ENCODE assay signal across 16 cellular contexts in genomic region chr7:132337450-132338080, GRCh38.
DNase-seq lines count a peak whose midpoint lies in the region; ATAC-seq, FAIRE-seq and TF ChIP-seq lines count a peak whose summit lies in the region.
"Had no signal": no experiment of that assay in that cellular context is flagged by ENCODE, and none has a peak within 500 bp of the region (broad histone marks: within the 10 kb centered on the region; RNA-seq: fewer than 3 reads in every experiment).

No MANE protein-coding gene starts in this region.

- ATAC-seq in GM23338 (no peak), HG02759 (IDR thresholded peaks at IDR 0.05; ENCODE audit: unreplicated experiment) (no peak)
- ATAC-seq: HCT116, HepG2 had no signal

- H3K4me2 ChIP-seq in GM23338 (no peak overlapping the region), endothelial cell of umbilical vein (ENCODE audit: insufficient read depth, low read length) (no peak overlapping the region)
- H3K4me2 ChIP-seq: BLaER1 treated with 17β-estradiol and CSF1 and Interleukin-3, amounts not matched to agents 10 nM and 100 nM had no signal

- no peak for TF ChIP-seq CTCF in GM23338 (conservative IDR thresholded peaks at IDR 0.05; ENCODE audit: low read depth in 2 of 2)
- no peak for TF ChIP-seq CTCF in endothelial cell of umbilical vein (IDR thresholded peaks at IDR 0.05; ENCODE audit: extremely low read depth in 1 of 2, insufficient read depth in 1 of 2, low read depth in 1 of 2, low read length in 2 of 2)
- TF ChIP-seq CTCF in progenitor cell of endocrine pancreas (IDR thresholded peaks at IDR 0.05; ENCODE audit: unreplicated experiment): no peak

- BruUV-seq in endothelial cell of umbilical vein (replicated peaks; lab: Mats Ljungman, UMichigan): no TSS peak

- H3K9ac ChIP-seq in endothelial cell of umbilical vein (replicated peaks; ENCODE audit: extremely low read depth, insufficient read depth, low read length) (no peak overlapping the region), mucosa of rectum (ENCODE audit: low read depth in 1 of 2, low read length in 2 of 2) (peak overlapping the region in 1 of 2 donors; percentile 7)
- H3K9ac ChIP-seq: BLaER1 treated with 17β-estradiol and CSF1 and Interleukin-3, amounts not matched to agents 10 nM and 100 nM had no signal

- no peaks in the 10 kb centered on the region; the same call in 2 of the 3 replicates for H3K4me1 Mint-ChIP-seq in GM23338
- no peaks in the 10 kb centered on the region for H3K4me1 Mint-ChIP-seq in progenitor cell of endocrine pancreas (ENCODE audit: low read depth)
- H3K4me1 Mint-ChIP-seq: CD4-positive, CD25-positive, alpha-beta regulatory T cell had no signal

- no peak overlapping the region for H3K4me3 ChIP-seq in GM23338
- no peak overlapping the region for H3K4me3 ChIP-seq in endothelial cell of umbilical vein (replicated peaks in 1 of 3; ENCODE audit: insufficient read depth in 1 of 3, low read depth in 1 of 3, low read length in 3 of 3)
- peak overlapping the region; percentile 2 to 42 for H3K4me3 ChIP-seq in mucosa of rectum (ENCODE audit: low read length in 2 of 2)
- H3K4me3 ChIP-seq: BLaER1 treated with 17β-estradiol and CSF1 and Interleukin-3, amounts not matched to agents 10 nM and 100 nM had no signal

- FAIRE-seq in endothelial cell of umbilical vein (lab: Jason Lieb, UNC): no peak
- FAIRE-seq: H54, HepG2, HTR-8/SVneo had no signal

- POLR2A ChIA-PET in endothelial cell of umbilical vein (lab: Charles Lee): no interaction called here

- DNase-seq in GM23338 (ENCODE audit: low spot score) (no peak), RPMI7951 (ENCODE audit: low read depth) (peak; percentile 15), endothelial cell of umbilical vein (ENCODE audit: low read depth, low spot score) (no peak), NCI-H1436 treated with DMSO at 0.1 percent for 48 hours (lab: John Stamatoyannopoulos, UW) (no peak), SW 1271 (lab: John Stamatoyannopoulos, UW) (no peak), progenitor cell of endocrine pancreas (ENCODE audit: low spot score, unreplicated experiment) (no peak)
- DNase-seq: ACHN; CD4-positive, CD25-positive, alpha-beta regulatory T cell; DMS53 had no signal

- H3K27ac ChIP-seq in GM23338 (ENCODE audit: low read depth): no peak overlapping the region
- no peak overlapping the region for H3K27ac ChIP-seq in endothelial cell of umbilical vein (ENCODE audit: insufficient read depth, low read depth, low read length)
- H3K27ac ChIP-seq in mucosa of rectum (ENCODE audit: low read depth in 2 of 2, low read length in 2 of 2): peak overlapping the region; percentile 46 to 61
- H3K27ac ChIP-seq: BLaER1 treated with 17β-estradiol and CSF1 and Interleukin-3, amounts not matched to agents 10 nM and 100 nM had no signal

- dilution Hi-C loops in endothelial cell of umbilical vein (cut with MboI; ENCODE audit: extremely low pct_ligation_motif_present, low sequenced_read_pairs): no loop called here

- no peaks in the 10 kb centered on the region for H3K9me3 Mint-ChIP-seq in GM23338
- H3K9me3 Mint-ChIP-seq in progenitor cell of endocrine pancreas (ENCODE audit: low read depth): no peaks in the 10 kb centered on the region
- H3K9me3 Mint-ChIP-seq: CD4-positive, CD25-positive, alpha-beta regulatory T cell had no signal

- no peak overlapping the region for H3K4me3 Mint-ChIP-seq in GM23338
- H3K4me3 Mint-ChIP-seq in progenitor cell of endocrine pancreas (ENCODE audit: low read depth): no peak overlapping the region
- H3K4me3 Mint-ChIP-seq: CD4-positive, CD25-positive, alpha-beta regulatory T cell had no signal

- CTCF ChIA-PET in endothelial cell of umbilical vein (lab: Charles Lee): no interaction called here

- no peaks in the 10 kb centered on the region for H3F3A ChIP-seq in GM23338 (replicated peaks; ENCODE audit: low read depth)

- intact Hi-C loops in endothelial cell of umbilical vein (cut with micrococcal nuclease): no loop called here

- 0 out of 2 replicates have a peak, but pooled peaks cover 4% of the 10 kb centered on the region for H3K9me2 ChIP-seq in GM23338 (ENCODE audit: insufficient read depth)

- H3K36me3 Mint-ChIP-seq in GM23338 (ENCODE audit: low read depth): no peaks in the 10 kb centered on the region
- H3K36me3 Mint-ChIP-seq in progenitor cell of endocrine pancreas (ENCODE audit: insufficient read depth): no peaks in the 10 kb centered on the region
- H3K36me3 Mint-ChIP-seq: CD4-positive, CD25-positive, alpha-beta regulatory T cell had no signal

- H2AFZ ChIP-seq in GM23338 (peak overlapping the region; percentile 43; the same call in 1 of the 2 replicates), endothelial cell of umbilical vein (ENCODE audit: low read depth, low read length) (no peak overlapping the region)

- no peaks in the 10 kb centered on the region for H3K36me3 ChIP-seq in GM23338 (ENCODE audit: insufficient read depth)
- H3K36me3 ChIP-seq in endothelial cell of umbilical vein (ENCODE audit: control insufficient read depth in 2 of 2, extremely low read depth in 1 of 2, insufficient read depth in 2 of 2, low read length in 2 of 2): no peaks in the 10 kb centered on the region
- H3K36me3 ChIP-seq in mucosa of rectum (ENCODE audit: control insufficient read depth in 2 of 2, insufficient read depth in 2 of 2, low read length in 2 of 2): no peaks in the 10 kb centered on the region
- H3K36me3 ChIP-seq: BLaER1 treated with 17β-estradiol and CSF1 and Interleukin-3, amounts not matched to agents 10 nM and 100 nM had no signal

- no peaks in the 10 kb centered on the region for H3K9me1 ChIP-seq in endothelial cell of umbilical vein (replicated peaks; ENCODE audit: control insufficient read depth, extremely low read depth, insufficient read depth, low read length)

- no peaks in the 10 kb centered on the region for H4K20me1 ChIP-seq in GM23338 (replicated peaks; ENCODE audit: insufficient read depth)
- H4K20me1 ChIP-seq in endothelial cell of umbilical vein (replicated peaks; ENCODE audit: control insufficient read depth, extremely low read depth, insufficient read depth, low read length): no peaks in the 10 kb centered on the region
- H4K20me1 ChIP-seq: BLaER1 treated with 17β-estradiol and CSF1 and Interleukin-3, amounts not matched to agents 10 nM and 100 nM had no signal

- no peaks in the 10 kb centered on the region for H3K9me3 ChIP-seq in endothelial cell of umbilical vein (replicated peaks; ENCODE audit: control insufficient read depth, insufficient read depth, low read length)
- H3K9me3 ChIP-seq in mucosa of rectum (ENCODE audit: control insufficient read depth in 2 of 2, low read length in 2 of 2): no peaks in the 10 kb centered on the region
- H3K9me3 ChIP-seq: BLaER1 treated with 17β-estradiol and CSF1 and Interleukin-3, amounts not matched to agents 10 nM and 100 nM had no signal

- H3K27me3 ChIP-seq in GM23338 (ENCODE audit: insufficient read depth) (no peaks in the 10 kb centered on the region), endothelial cell of umbilical vein (ENCODE audit: control insufficient read depth in 2 of 2, insufficient read depth in 2 of 2, low read length in 2 of 2) (no peaks in the 10 kb centered on the region), mucosa of rectum (ENCODE audit: control insufficient read depth in 2 of 2, insufficient read depth in 2 of 2, low read length in 2 of 2) (no peaks in the 10 kb centered on the region)
- H3K27me3 ChIP-seq: BLaER1 treated with 17β-estradiol and CSF1 and Interleukin-3, amounts not matched to agents 10 nM and 100 nM had no signal

- no peak overlapping the region for H3K27ac Mint-ChIP-seq in GM23338
- no peak overlapping the region for H3K27ac Mint-ChIP-seq in progenitor cell of endocrine pancreas
- H3K27ac Mint-ChIP-seq: CD4-positive, CD25-positive, alpha-beta regulatory T cell had no signal

- H3K4me1 ChIP-seq in GM23338 (ENCODE audit: insufficient read depth) (no peaks in the 10 kb centered on the region), endothelial cell of umbilical vein (ENCODE audit: control insufficient read depth, extremely low read depth, insufficient read depth, low read length) (peaks cover 6% of the 10 kb centered on the region), mucosa of rectum (ENCODE audit: control insufficient read depth in 2 of 2, insufficient read depth in 2 of 2, low read length in 2 of 2) (peaks cover 10 to 16% of the 10 kb centered on the region in 2 donors)

- no peak for TF ChIP-seq POLR2A in endothelial cell of umbilical vein (IDR thresholded peaks at IDR 0.05; ENCODE audit: low read depth, low read length)

- H3K27me3 Mint-ChIP-seq in GM23338 (ENCODE audit: insufficient read depth, low read depth, poor library complexity) (peaks cover 3% of the 10 kb centered on the region), progenitor cell of endocrine pancreas (no peaks in the 10 kb centered on the region)
- H3K27me3 Mint-ChIP-seq: CD4-positive, CD25-positive, alpha-beta regulatory T cell had no signal

- H3K79me2 ChIP-seq in GM23338 (replicated peaks; ENCODE audit: insufficient read depth) (no peaks in the 10 kb centered on the region), endothelial cell of umbilical vein (ENCODE audit: control insufficient read depth, insufficient read depth, low read length) (no peaks in the 10 kb centered on the region)

TF ChIP-seq in GM23338, 12 proteins besides CTCF, POLR2A, EP300 and RAD21 (continues in another document):
- no peak for TF ChIP-seq ZNF114 (CRISPR knock-in tag; IDR thresholded peaks at IDR 0.05)

TF ChIP-seq in endothelial cell of umbilical vein, 7 proteins besides CTCF, POLR2A, EP300 and RAD21:
- TF ChIP-seq FOS (IDR thresholded peaks at IDR 0.05; ENCODE audit: borderline replicate concordance, insufficient read depth, low read length) (peak; percentile 40), MYC (IDR thresholded peaks at IDR 0.05; ENCODE audit: low read depth, low read length) (no peak)

Comparison
In these comparisons a context has a peak if more than half of its experiments do, and no peak if none do; other contexts are left out.
1. H3K27ac ChIP-seq: peak in mucosa of rectum (2 of 2); none in GM23338 (single experiment) and endothelial cell of umbilical vein (single experiment).
2. H3K4me3 ChIP-seq: peak in mucosa of rectum (2 of 2); none in GM23338 (single experiment) and endothelial cell of umbilical vein (0 of 3).